8 cellular contexts compared by ENCODE assay signal in the genomic region with DNA sequence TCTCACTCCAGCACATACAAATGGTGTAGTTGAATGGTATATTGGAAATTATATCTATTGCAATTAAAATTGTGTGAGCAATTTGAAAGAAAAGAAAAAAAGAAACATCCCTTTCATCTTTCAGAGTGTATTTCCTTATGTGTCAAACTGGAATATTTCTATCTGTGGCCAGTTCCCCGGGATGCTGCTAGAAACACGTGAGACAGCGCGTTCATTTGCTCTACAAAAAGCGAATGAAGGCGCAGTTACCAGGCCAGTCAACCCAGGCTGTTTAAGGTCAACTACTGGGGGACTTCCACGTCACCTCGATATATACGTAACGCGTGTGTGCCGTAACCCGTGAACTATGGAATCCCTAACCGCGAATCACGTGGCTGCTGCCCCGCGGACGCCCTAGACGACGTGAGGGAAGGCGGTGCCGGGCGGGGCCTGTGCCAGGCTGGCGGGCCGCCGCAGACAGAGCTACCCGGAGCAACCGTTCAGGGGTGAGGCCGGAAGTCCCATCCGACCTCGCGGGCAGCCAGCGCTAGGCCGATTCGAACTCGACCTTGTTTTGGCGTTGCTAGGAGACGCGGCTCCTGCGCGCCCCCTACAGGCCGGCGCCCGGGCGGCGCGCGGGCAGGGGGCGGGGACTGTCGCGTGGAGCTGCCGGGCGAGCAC. TPM values are rescaled to one million over a fixed set of nuclear protein-coding genes. Genes with fewer than 3 reads are reported as not detected.
DNase-seq lines count a peak whose midpoint lies in the region; ATAC-seq and TF ChIP-seq lines count a peak whose summit lies in the region.

No MANE protein-coding gene starts in this region.

- TF ChIP-seq POLR2A in esophagus muscularis mucosa (IDR thresholded peaks at IDR 0.05; ENCODE audit: low read depth), result no peak

- no peaks in the 10 kb centered on the region for H3K27me3 Mint-ChIP-seq in activated T-cell treated with anti-CD3 and anti-CD28 coated beads, Interleukin-2, amount 50 U/mL, for 24 hours

- H3K4me1 ChIP-seq in esophagus muscularis mucosa (peaks cover 0 to 38% (median 33%) of the 10 kb centered on the region in 4 donors), muscle layer of duodenum (ENCODE audit: control insufficient read depth in 1 of 2, insufficient read depth in 2 of 2, low read length in 2 of 2) (peaks cover 0 to 13% of the 10 kb centered on the region in 2 donors)

- peaks cover 30% of the 10 kb centered on the region for H3K4me1 Mint-ChIP-seq in activated T-cell treated with anti-CD3 and anti-CD28 coated beads, Interleukin-2, amount 50 U/mL, for 24 hours (ENCODE audit: low read depth)

- peak overlapping the region; percentile 87 for H3K4me3 Mint-ChIP-seq in activated T-cell treated with anti-CD3 and anti-CD28 coated beads, Interleukin-2, amount 50 U/mL, for 24 hours

- DNase-seq in DMS 273 (lab: John Stamatoyannopoulos, UW; ENCODE audit: unreplicated experiment) (peak; percentile 97), HuH-7 (ENCODE audit: low spot score) (peak; percentile 85), OCI-M2 (lab: John Stamatoyannopoulos, UW; ENCODE audit: unreplicated experiment) (peak; percentile 82), esophagus muscularis mucosa (ENCODE audit: extremely low spot score) (peak; percentile 96)
- peak; percentile 99 for DNase-seq in activated T-cell treated with anti-CD3 and anti-CD28 coated beads, Interleukin-2, amount 50 U/mL, for 24 hours
- peak; percentile 87 to 93 for DNase-seq in stimulated activated CD8-positive, alpha-beta memory T cell treated with anti-CD3 and anti-CD28 coated beads, Interleukin-7, amount 100 ng/mL, for 4 hours (ENCODE audit: low read depth in 2 of 2)

- peaks cover 21% of the 10 kb centered on the region for H3K36me3 Mint-ChIP-seq in activated T-cell treated with anti-CD3 and anti-CD28 coated beads, Interleukin-2, amount 50 U/mL, for 24 hours (ENCODE audit: low read depth)

- 26% methylated on average over 12 of the region's 54 CpGs for WGBS in esophagus muscularis mucosa

- intact Hi-C loops in esophagus muscularis mucosa (cut with DNase I), result loop anchor here (2.0 to 5.0 kb wide), 2 partner anchors 48 to 576 kb away; no protein-coding TSS in a partner anchor

- H3K27ac ChIP-seq in esophagus muscularis mucosa (replicated peaks in 1 of 4) (peak overlapping the region; percentile 90 to 96 (median 94)), muscle layer of duodenum (ENCODE audit: low read length) (peak overlapping the region; percentile 70)

- no peaks in the 10 kb centered on the region for H3K36me3 ChIP-seq in esophagus muscularis mucosa
- H3K36me3 ChIP-seq in muscle layer of duodenum (ENCODE audit: control insufficient read depth in 1 of 2, insufficient read depth in 2 of 2, low read length in 2 of 2), result no peaks in the 10 kb centered on the region

- H3K9me3 ChIP-seq in esophagus muscularis mucosa (no peaks in the 10 kb centered on the region), muscle layer of duodenum (ENCODE audit: control insufficient read depth in 1 of 2, low read length in 2 of 2) (no peaks in the 10 kb centered on the region)

- no peaks in the 10 kb centered on the region for H3K9me3 Mint-ChIP-seq in activated T-cell treated with anti-CD3 and anti-CD28 coated beads, Interleukin-2, amount 50 U/mL, for 24 hours

- TF ChIP-seq CTCF in esophagus muscularis mucosa (IDR thresholded peaks at IDR 0.05), result peak; percentile 87 to 96 (median 90)

- TF ChIP-seq EP300 in esophagus muscularis mucosa (IDR thresholded peaks at IDR 0.05), result peak; percentile 65

- H3K27me3 ChIP-seq in esophagus muscularis mucosa (no peaks in the 10 kb centered on the region), muscle layer of duodenum (ENCODE audit: low read depth, low read length) (no peaks in the 10 kb centered on the region)

- peak; percentile 94 for ATAC-seq in GM21528 (IDR thresholded peaks at IDR 0.05; ENCODE audit: low FRiP score, unreplicated experiment)

- H3K4me3 ChIP-seq in esophagus muscularis mucosa, result peak overlapping the region; percentile 88 to 97 (median 93)
- H3K4me3 ChIP-seq in muscle layer of duodenum (ENCODE audit: low read depth in 1 of 2, low read length in 2 of 2), result peak overlapping the region; percentile 84 to 97

- peak overlapping the region; percentile 98 for H3K27ac Mint-ChIP-seq in activated T-cell treated with anti-CD3 and anti-CD28 coated beads, Interleukin-2, amount 50 U/mL, for 24 hours

RNA-seq across cellular contexts. Expression of gene ARL4A, which starts 1.1 kb away (rescaled TPM):
- total RNA-seq in esophagus muscularis mucosa, result 10 to 100 TPM; 34.9 to 62.3 (median 52.4) TPM

Comparison
In these comparisons a context has a peak if more than half of its experiments do, and no peak if none do; other contexts are left out.
1. Peak in every context shown above with its lines: DNase-seq, ATAC-seq, H3K4me3 ChIP-seq and H3K27ac ChIP-seq.